28 cellular contexts compared by ENCODE assay signal in the genomic region with DNA sequence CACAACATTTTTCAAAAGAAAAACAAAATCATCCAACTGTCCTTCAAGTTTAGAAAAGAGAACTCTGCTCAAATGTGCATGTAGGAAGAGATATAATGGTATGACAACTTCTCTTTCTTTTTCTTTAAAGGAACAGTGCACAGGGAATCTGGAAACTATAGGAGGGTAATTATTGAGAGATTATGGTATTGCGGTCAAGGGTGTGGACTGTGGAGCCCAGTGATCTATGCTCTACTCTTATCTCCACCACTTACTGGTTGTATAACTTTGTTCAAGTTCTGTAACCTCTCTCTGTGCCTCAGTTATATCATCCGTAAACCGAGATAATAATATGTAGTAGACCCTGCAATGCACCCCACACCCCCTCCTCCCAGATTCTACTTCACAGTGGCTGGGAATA.
"Had no signal": no experiment of that assay in that cellular context is flagged by ENCODE, and none has a peak within 500 bp of the region (broad histone marks: within the 10 kb centered on the region; RNA-seq: fewer than 3 reads in every experiment).

No MANE protein-coding gene starts in this region.

- H3K36me3 ChIP-seq: neural progenitor cell, ovary, right lobe of liver, sigmoid colon, spleen, suprapubic skin, tibial artery, transverse colon, upper lobe of right lung, uterus had no signal

- H3K9me3 ChIP-seq: ovary, psoas muscle, right lobe of liver, sigmoid colon, spleen, suprapubic skin, testis, tibial artery, transverse colon, upper lobe of right lung, uterus had no signal

- H3K27ac ChIP-seq: neural progenitor cell, ovary, parathyroid adenoma, psoas muscle, right lobe of liver, sigmoid colon, spleen, suprapubic skin, testis, tibial artery, transverse colon, upper lobe of right lung, uterus had no signal

- ATAC-seq: natural killer cell; psoas muscle; right cardiac atrium; right lobe of liver; stimulated activated memory B cell treated with anti-CD40 and anti-IgM and Interleukin-4, amounts not matched to agents 10 μg/mL and 1 μg/mL and 100 μg/mL, for 72 hours; stimulated activated naive CD8-positive, alpha-beta T cell treated with anti-CD3 and anti-CD28 coated beads, Interleukin-15, amount 100 ng/mL, for 72 hours; stimulated activated naive CD8-positive, alpha-beta T cell treated with anti-CD3 and anti-CD28 coated beads, Interleukin-15, Interleukin-2, amounts not matched to agents 100 U/mL and 50 U/mL, for 24 hours; upper lobe of right lung had no signal

- H3K27me3 ChIP-seq: ovary, right lobe of liver, sigmoid colon, spleen, suprapubic skin, testis, tibial artery, transverse colon, upper lobe of right lung, uterus had no signal

- H3K4me1 ChIP-seq: neural progenitor cell, parathyroid adenoma, psoas muscle, right lobe of liver, sigmoid colon, spleen, suprapubic skin, testis, tibial artery, transverse colon, upper lobe of right lung, uterus had no signal

- H3K4me3 ChIP-seq: neural progenitor cell, ovary, psoas muscle, right lobe of liver, sigmoid colon, smooth muscle cell, spleen, suprapubic skin, testis, tibial artery, transverse colon, upper lobe of right lung, uterus had no signal

- DNase-seq: natural killer cell; occipital lobe; ovary; posterior cingulate gyrus; psoas muscle; right cardiac atrium; right lobe of liver; sigmoid colon; spleen; stimulated activated CD4-positive, alpha-beta T cell treated with anti-CD3 and anti-CD28 coated beads, Interleukin-12 subunit alpha, Interleukin-12 subunit beta, amount 100 ng/mL, for 4 hours; stimulated activated CD4-positive, alpha-beta T cell treated with anti-CD3 and anti-CD28 coated beads, Interleukin-1b, Interleukin-23, amount 100 ng/mL, for 48 hours; stimulated activated CD4-positive, alpha-beta T cell treated with anti-CD3 and anti-CD28 coated beads, Interleukin-4, amount 100 ng/mL, for 1 hour; stimulated activated CD4-positive, alpha-beta T cell treated with anti-CD3 and anti-CD28 coated beads, Interleukin-4, amount 100 ng/mL, for 4 hours; stimulated activated CD8-positive, alpha-beta memory T cell treated with anti-CD3 and anti-CD28 coated beads, Interleukin-4, amount 100 ng/mL, for 48 hours; stimulated activated naive CD4-positive, alpha-beta T cell; stimulated activated naive CD8-positive, alpha-beta T cell treated with anti-CD3 and anti-CD28 coated beads, Interleukin-15, amount 100 ng/mL, for 72 hours; stimulated activated naive CD8-positive, alpha-beta T cell treated with anti-CD3 and anti-CD28 coated beads, Interleukin-15, Interleukin-2, amounts not matched to agents 100 U/mL and 50 U/mL, for 24 hours; substantia nigra; testis; tibial artery; transverse colon; upper lobe of right lung; uterus had no signal
